ENCODE assay signal across 21 cellular contexts in genomic region chr1:10936998-10937901, GRCh38.
A peak's percentile ranks its signal among the peaks of the same experiment; 100 is the strongest.
DNase-seq lines count a peak whose midpoint lies in the region; ATAC-seq and TF ChIP-seq lines count a peak whose summit lies in the region.
"Had no signal": no experiment of that assay in that cellular context is flagged by ENCODE, and none has a peak within 500 bp of the region (broad histone marks: within the 10 kb centered on the region; RNA-seq: fewer than 3 reads in every experiment).

No MANE protein-coding gene starts in this region.

- no peak for DNase-seq in activated CD8-positive, alpha-beta T cell treated with anti-CD3 and anti-CD28 coated beads for 36 hours
- DNase-seq in activated CD8-positive, alpha-beta T cell treated with anti-CD3 and anti-CD28 coated beads, Interleukin-2, amount 10 ng/mL, durations not matched to agents 7 days and 5 days: no peak
- peak; percentile 71 for DNase-seq in Jurkat, Clone E6-1 (ENCODE audit: low read depth, low spot score)
- peak; percentile 56 for DNase-seq in endodermal cell
- no peak for DNase-seq in progenitor cell of endocrine pancreas (ENCODE audit: low spot score, unreplicated experiment)
- DNase-seq in KG1 (lab: John Stamatoyannopoulos, UW): no peak
- DNase-seq in T-helper 2 cell treated with Interferon-gamma antibody and Interleukin-4, amounts not matched to agents 5 μg/mL and 100 μg/mL, for 36 hours (ENCODE audit: low spot score): no peak
- DNase-seq: activated CD4-positive, alpha-beta T cell treated with anti-CD3 and anti-CD28 coated beads, Interleukin-2, amount 50 U/mL, for 4 hours; activated effector memory CD4-positive, alpha-beta T cell treated with anti-CD3 and anti-CD28 coated beads, Interleukin-2, amount 50 U/mL, for 16 hours; amygdala; BE2C; Karpas-422; mesendoderm; NCI-H2029 treated with DMSO at 0.1 percent for 48 hours; right lobe of liver had no signal

- H3K36me3 ChIP-seq in endodermal cell (ENCODE audit: control insufficient read depth, insufficient read depth, low read length): no peaks in the 10 kb centered on the region
- H3K36me3 ChIP-seq: BE2C, right lobe of liver had no signal

- CTCF ChIA-PET in activated CD8-positive, alpha-beta T cell treated with anti-CD3 and anti-CD28 coated beads for 36 hours (lab: Charles Lee): interaction anchor here (1.8 kb wide), 1 partner anchor 27 kb away, joined by 4 read pairs; no protein-coding TSS in a partner anchor
- CTCF ChIA-PET in activated CD8-positive, alpha-beta T cell treated with anti-CD3 and anti-CD28 coated beads, Interleukin-2, amount 10 ng/mL, durations not matched to agents 7 days and 5 days (lab: Charles Lee): interaction anchor here (1.5 kb wide), 1 partner anchor 442 kb away, joined by 5 read pairs; no protein-coding TSS in a partner anchor

- POLR2A ChIA-PET in activated CD8-positive, alpha-beta T cell treated with anti-CD3 and anti-CD28 coated beads for 36 hours (lab: Charles Lee): no interaction called here
- POLR2A ChIA-PET in activated CD8-positive, alpha-beta T cell treated with anti-CD3 and anti-CD28 coated beads, Interleukin-2, amount 10 ng/mL, durations not matched to agents 7 days and 5 days (lab: Charles Lee): interaction anchor here (0.9 kb wide), 1 partner anchor 75 kb away, joined by 3 read pairs; no protein-coding TSS in a partner anchor

- no peaks in the 10 kb centered on the region for H3K36me3 Mint-ChIP-seq in activated CD8-positive, alpha-beta T cell treated with anti-CD3 and anti-CD28 coated beads for 36 hours (ENCODE audit: low read depth)
- H3K36me3 Mint-ChIP-seq in activated CD8-positive, alpha-beta T cell treated with anti-CD3 and anti-CD28 coated beads, Interleukin-2, amount 10 ng/mL, durations not matched to agents 7 days and 5 days (ENCODE audit: low read depth): no peaks in the 10 kb centered on the region
- H3K36me3 Mint-ChIP-seq in endodermal cell (ENCODE audit: low read depth): no peaks in the 10 kb centered on the region
- no peaks in the 10 kb centered on the region for H3K36me3 Mint-ChIP-seq in progenitor cell of endocrine pancreas (ENCODE audit: insufficient read depth)
- H3K36me3 Mint-ChIP-seq in T-helper 2 cell treated with Interferon-gamma antibody and Interleukin-4, amounts not matched to agents 5 μg/mL and 100 μg/mL, for 36 hours (ENCODE audit: low read depth): no peaks in the 10 kb centered on the region
- H3K36me3 Mint-ChIP-seq: natural killer cell treated with Interleukin-12 subunit alpha and Interleukin-12 subunit beta and Interleukin-15 and Interleukin-18, amount 100 ng/mL, for 72 hours had no signal

- no peak overlapping the region for H3K27ac ChIP-seq in endodermal cell (ENCODE audit: low read depth, low read length)
- H3K27ac ChIP-seq: A549, coronary artery, right lobe of liver, SK-N-MC, VCaP had no signal

- intact Hi-C loops in activated CD8-positive, alpha-beta T cell treated with anti-CD3 and anti-CD28 coated beads for 36 hours (cut with micrococcal nuclease): loop anchor here (10.0 kb wide), 1 partner anchor 422 kb away; no protein-coding TSS in a partner anchor

- H3K4me1 ChIP-seq in endodermal cell (ENCODE audit: control insufficient read depth, insufficient read depth, low read length): no peaks in the 10 kb centered on the region
- H3K4me1 ChIP-seq: A549, BE2C had no signal

- H3K9ac ChIP-seq in endodermal cell (ENCODE audit: extremely low read depth, low read length, poor library complexity, severe bottlenecking): no peak overlapping the region

- peaks cover 41% of the 10 kb centered on the region for H3K4me1 Mint-ChIP-seq in activated CD8-positive, alpha-beta T cell treated with anti-CD3 and anti-CD28 coated beads for 36 hours (ENCODE audit: low read depth)
- H3K4me1 Mint-ChIP-seq in activated CD8-positive, alpha-beta T cell treated with anti-CD3 and anti-CD28 coated beads, Interleukin-2, amount 10 ng/mL, durations not matched to agents 7 days and 5 days (ENCODE audit: low read depth): peaks cover 39% of the 10 kb centered on the region
- H3K4me1 Mint-ChIP-seq in endodermal cell (peaks cover 4% of the 10 kb centered on the region), progenitor cell of endocrine pancreas (ENCODE audit: low read depth) (peaks cover 3% of the 10 kb centered on the region)
- H3K4me1 Mint-ChIP-seq in T-helper 2 cell treated with Interferon-gamma antibody and Interleukin-4, amounts not matched to agents 5 μg/mL and 100 μg/mL, for 36 hours (ENCODE audit: low read depth): peaks cover 27% of the 10 kb centered on the region

- ATAC-seq in activated CD8-positive, alpha-beta T cell treated with anti-CD3 and anti-CD28 coated beads for 36 hours: peak; percentile 15
- no peak for ATAC-seq in activated CD8-positive, alpha-beta T cell treated with anti-CD3 and anti-CD28 coated beads, Interleukin-2, amount 10 ng/mL, durations not matched to agents 7 days and 5 days
- ATAC-seq in esophagus mucosa: no peak
- ATAC-seq: natural killer cell treated with Interleukin-12 subunit alpha and Interleukin-12 subunit beta and Interleukin-15 and Interleukin-18, amount 100 ng/mL, for 72 hours had no signal

- no peaks in the 10 kb centered on the region for H3K27me3 ChIP-seq in endodermal cell (ENCODE audit: control insufficient read depth, insufficient read depth, low read length, poor library complexity, severe bottlenecking)
- H3K27me3 ChIP-seq: BE2C, right lobe of liver had no signal

- H3K4me3 Mint-ChIP-seq in activated CD8-positive, alpha-beta T cell treated with anti-CD3 and anti-CD28 coated beads for 36 hours: no peak overlapping the region
- H3K4me3 Mint-ChIP-seq in activated CD8-positive, alpha-beta T cell treated with anti-CD3 and anti-CD28 coated beads, Interleukin-2, amount 10 ng/mL, durations not matched to agents 7 days and 5 days: no peak overlapping the region
- no peak overlapping the region for H3K4me3 Mint-ChIP-seq in endodermal cell
- H3K4me3 Mint-ChIP-seq in progenitor cell of endocrine pancreas (ENCODE audit: low read depth): no peak overlapping the region
- no peak overlapping the region for H3K4me3 Mint-ChIP-seq in T-helper 2 cell treated with Interferon-gamma antibody and Interleukin-4, amounts not matched to agents 5 μg/mL and 100 μg/mL, for 36 hours
- H3K4me3 Mint-ChIP-seq: natural killer cell treated with Interleukin-12 subunit alpha and Interleukin-12 subunit beta and Interleukin-15 and Interleukin-18, amount 100 ng/mL, for 72 hours had no signal

- H3K27ac Mint-ChIP-seq in activated CD8-positive, alpha-beta T cell treated with anti-CD3 and anti-CD28 coated beads for 36 hours: no peak overlapping the region
- no peak overlapping the region for H3K27ac Mint-ChIP-seq in activated CD8-positive, alpha-beta T cell treated with anti-CD3 and anti-CD28 coated beads, Interleukin-2, amount 10 ng/mL, durations not matched to agents 7 days and 5 days
- H3K27ac Mint-ChIP-seq in endodermal cell: no peak overlapping the region
- peak overlapping the region; percentile 24 for H3K27ac Mint-ChIP-seq in progenitor cell of endocrine pancreas
- no peak overlapping the region for H3K27ac Mint-ChIP-seq in T-helper 2 cell treated with Interferon-gamma antibody and Interleukin-4, amounts not matched to agents 5 μg/mL and 100 μg/mL, for 36 hours
- H3K27ac Mint-ChIP-seq: natural killer cell treated with Interleukin-12 subunit alpha and Interleukin-12 subunit beta and Interleukin-15 and Interleukin-18, amount 100 ng/mL, for 72 hours had no signal

- H3K27me3 Mint-ChIP-seq in activated CD8-positive, alpha-beta T cell treated with anti-CD3 and anti-CD28 coated beads for 36 hours: peaks cover 25% of the 10 kb centered on the region
- peaks cover 36% of the 10 kb centered on the region for H3K27me3 Mint-ChIP-seq in activated CD8-positive, alpha-beta T cell treated with anti-CD3 and anti-CD28 coated beads, Interleukin-2, amount 10 ng/mL, durations not matched to agents 7 days and 5 days (ENCODE audit: low read depth)
- H3K27me3 Mint-ChIP-seq in endodermal cell (ENCODE audit: insufficient read depth) (no peaks in the 10 kb centered on the region), progenitor cell of endocrine pancreas (peaks cover 36% of the 10 kb centered on the region)
- H3K27me3 Mint-ChIP-seq in T-helper 2 cell treated with Interferon-gamma antibody and Interleukin-4, amounts not matched to agents 5 μg/mL and 100 μg/mL, for 36 hours (ENCODE audit: low read depth): peaks cover 37% of the 10 kb centered on the region

- peaks cover under 1% of the 10 kb centered on the region for H3K9me3 Mint-ChIP-seq in activated CD8-positive, alpha-beta T cell treated with anti-CD3 and anti-CD28 coated beads for 36 hours
- peaks cover under 1% of the 10 kb centered on the region for H3K9me3 Mint-ChIP-seq in activated CD8-positive, alpha-beta T cell treated with anti-CD3 and anti-CD28 coated beads, Interleukin-2, amount 10 ng/mL, durations not matched to agents 7 days and 5 days (ENCODE audit: insufficient read depth)
- no peaks in the 10 kb centered on the region for H3K9me3 Mint-ChIP-seq in endodermal cell
- no peaks in the 10 kb centered on the region for H3K9me3 Mint-ChIP-seq in progenitor cell of endocrine pancreas (ENCODE audit: low read depth)
- H3K9me3 Mint-ChIP-seq in T-helper 2 cell treated with Interferon-gamma antibody and Interleukin-4, amounts not matched to agents 5 μg/mL and 100 μg/mL, for 36 hours: peaks cover under 1% of the 10 kb centered on the region
- H3K9me3 Mint-ChIP-seq: natural killer cell treated with Interleukin-12 subunit alpha and Interleukin-12 subunit beta and Interleukin-15 and Interleukin-18, amount 100 ng/mL, for 72 hours had no signal

- H3K4me3 ChIP-seq in Jurkat, Clone E6-1 (ENCODE audit: low read length): 0 out of 2 replicates have a peak overlapping the region, but pooled peaks have one; percentile 1
- no peak overlapping the region for H3K4me3 ChIP-seq in endodermal cell (ENCODE audit: low read length)
- H3K4me3 ChIP-seq: A549, coronary artery, right lobe of liver, SK-N-MC had no signal

- no peak for TF ChIP-seq CTCF in activated CD8-positive, alpha-beta T cell treated with anti-CD3 and anti-CD28 coated beads for 36 hours (IDR thresholded peaks at IDR 0.05)
- TF ChIP-seq CTCF in endodermal cell (conservative IDR thresholded peaks at IDR 0.05) (no peak), progenitor cell of endocrine pancreas (IDR thresholded peaks at IDR 0.05; ENCODE audit: unreplicated experiment) (no peak)

- H3K9me3 ChIP-seq in endodermal cell (ENCODE audit: control insufficient read depth, low read length): no peaks in the 10 kb centered on the region
- H3K9me3 ChIP-seq: A549, BE2C, right lobe of liver had no signal

- 80 to 83% methylated on average over 5 to 19 of the region's 19 CpGs for WGBS in endodermal cell (ENCODE audit: insufficient coverage in 1 of 2, insufficient read length in 1 of 2), 2 experiments

Comparison
In these comparisons a context has a peak if more than half of its experiments do, and no peak if none do; other contexts are left out.
1. DNase-seq: peak in Jurkat, Clone E6-1 (single experiment) and endodermal cell (single experiment); none in activated CD8-positive, alpha-beta T cell treated with anti-CD3 and anti-CD28 coated beads for 36 hours (single experiment), activated CD8-positive, alpha-beta T cell treated with anti-CD3 and anti-CD28 coated beads, Interleukin-2, amount 10 ng/mL, durations not matched to agents 7 days and 5 days (single experiment), progenitor cell of endocrine pancreas (single experiment), KG1 (single experiment) and T-helper 2 cell treated with Interferon-gamma antibody and Interleukin-4, amounts not matched to agents 5 μg/mL and 100 μg/mL, for 36 hours (single experiment).